ENCODE assay signal across 21 cellular contexts in the genomic region with DNA sequence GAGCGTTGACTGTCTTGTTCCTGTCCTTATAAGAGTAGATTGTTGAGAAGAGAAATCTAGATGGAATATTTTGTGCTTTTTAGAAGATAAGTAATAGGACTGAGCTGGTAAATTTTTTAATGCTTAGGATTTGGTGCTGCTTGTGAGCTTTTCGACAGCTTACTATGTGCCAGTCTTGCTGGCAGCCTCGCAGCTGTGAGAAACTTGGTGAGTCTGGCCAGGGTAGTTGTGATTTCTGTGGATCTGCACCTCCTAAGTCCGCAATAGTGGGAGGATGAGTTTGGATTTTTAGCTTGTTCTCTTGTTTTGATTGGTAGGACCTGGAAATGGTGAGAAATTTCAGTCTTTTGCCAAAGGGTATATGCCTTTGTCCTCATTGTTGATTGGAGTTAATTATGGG. TPM values are rescaled to one million over a fixed set of nuclear protein-coding genes. Genes with fewer than 3 reads are reported as not detected.
DNase-seq lines count a peak whose midpoint lies in the region; ATAC-seq and TF ChIP-seq lines count a peak whose summit lies in the region.
"Had no signal": no experiment of that assay in that cellular context is flagged by ENCODE, and none has a peak within 500 bp of the region (broad histone marks: within the 10 kb centered on the region; RNA-seq: fewer than 3 reads in every experiment).

No MANE protein-coding gene starts in this region.

- peak overlapping the region; percentile 37 to 71 for H3K27ac ChIP-seq in ascending aorta
- H3K27ac ChIP-seq: suprapubic skin had no signal

- TF ChIP-seq CTCF in natural killer cell (IDR thresholded peaks at IDR 0.05) (no peak), ascending aorta (IDR thresholded peaks at IDR 0.05) (no peak), nephron (IDR thresholded peaks at IDR 0.05; ENCODE audit: unreplicated experiment in 3 of 3) (no peak)

- intact Hi-C loops in natural killer cell (cut with micrococcal nuclease) = no loop called here
- intact Hi-C loops in ascending aorta (cut with DNase I) = no loop called here

- H3K4me3 ChIP-seq in ascending aorta = peak overlapping the region; percentile 7 to 16
- H3K4me3 ChIP-seq: suprapubic skin had no signal

- DNase-seq in natural killer cell (no peak), ascending aorta (ENCODE audit: low spot score in 2 of 2) (no peak), occipital lobe (lab: John Stamatoyannopoulos, UW) (no peak)
- no peak for DNase-seq in natural killer cell treated with Interleukin-12 subunit alpha and Interleukin-12 subunit beta and Interleukin-15 and Interleukin-18, amount 100 ng/mL, for 72 hours (ENCODE audit: low spot score)
- DNase-seq: activated CD4-positive, alpha-beta T cell treated with anti-CD3 and anti-CD28 coated beads for 36 hours; activated T-cell treated with anti-CD3 and anti-CD28 coated beads, Interleukin-2, amount 50 U/mL, for 72 hours; C1 segment of cervical spinal cord; DMS 273 treated with DMSO at 0.1 percent for 48 hours; effector memory CD4-positive, alpha-beta T cell; GDM1; Kasumi-1; NCI-H1092 treated with DMSO at 0.1 percent for 48 hours; NCI-H446 treated with DMSO at 0.1 percent for 48 hours; nucleus accumbens had no signal

- H3K36me3 ChIP-seq in ascending aorta = no peaks in the 10 kb centered on the region
- H3K36me3 ChIP-seq: suprapubic skin had no signal

- peaks cover 10 to 43% of the 10 kb centered on the region in 2 donors for H3K4me1 ChIP-seq in ascending aorta

- H3K36me3 Mint-ChIP-seq in natural killer cell (no peaks in the 10 kb centered on the region), nephron (ENCODE audit: low read depth) (no peaks in the 10 kb centered on the region)
- H3K36me3 Mint-ChIP-seq in natural killer cell treated with Interleukin-12 subunit alpha and Interleukin-12 subunit beta and Interleukin-15 and Interleukin-18, amount 100 ng/mL, for 72 hours = no peaks in the 10 kb centered on the region
- H3K36me3 Mint-ChIP-seq: activated naive CD4-positive, alpha-beta T cell treated with anti-CD3 and anti-CD28 coated beads, Interleukin-2, amount 50 U/mL, for 24 hours; mesothelial cell of epicardium had no signal

- no peaks in the 10 kb centered on the region for H3K9me3 ChIP-seq in ascending aorta
- H3K9me3 ChIP-seq: suprapubic skin had no signal

- H3K27ac Mint-ChIP-seq in natural killer cell = no peak overlapping the region
- H3K27ac Mint-ChIP-seq in natural killer cell treated with Interleukin-12 subunit alpha and Interleukin-12 subunit beta and Interleukin-15 and Interleukin-18, amount 100 ng/mL, for 72 hours = no peak overlapping the region
- H3K27ac Mint-ChIP-seq in nephron = peak overlapping the region in 2 of 3 experiments; percentile 18 to 57
- H3K27ac Mint-ChIP-seq: activated CD4-positive, alpha-beta T cell treated with anti-CD3 and anti-CD28 coated beads for 36 hours; mesothelial cell of epicardium had no signal

- H3K4me3 Mint-ChIP-seq in natural killer cell = peak overlapping the region; percentile 30
- no peak overlapping the region for H3K4me3 Mint-ChIP-seq in natural killer cell treated with Interleukin-12 subunit alpha and Interleukin-12 subunit beta and Interleukin-15 and Interleukin-18, amount 100 ng/mL, for 72 hours
- H3K4me3 Mint-ChIP-seq in nephron = peak overlapping the region; percentile 41 to 92 (median 87)

- H3K27me3 Mint-ChIP-seq in natural killer cell (ENCODE audit: low read depth in 2 of 2) = no peaks in the 10 kb centered on the region
- H3K27me3 Mint-ChIP-seq in natural killer cell treated with Interleukin-12 subunit alpha and Interleukin-12 subunit beta and Interleukin-15 and Interleukin-18, amount 100 ng/mL, for 72 hours = no peaks in the 10 kb centered on the region
- no peaks in the 10 kb centered on the region for H3K27me3 Mint-ChIP-seq in nephron (ENCODE audit: low read depth)
- H3K27me3 Mint-ChIP-seq: activated CD4-positive, alpha-beta T cell treated with anti-CD3 and anti-CD28 coated beads for 36 hours; activated naive CD4-positive, alpha-beta T cell treated with anti-CD3 and anti-CD28 coated beads, Interleukin-2, amount 50 U/mL, for 24 hours had no signal

- no peaks in the 10 kb centered on the region for H3K9me3 Mint-ChIP-seq in natural killer cell
- H3K9me3 Mint-ChIP-seq in natural killer cell treated with Interleukin-12 subunit alpha and Interleukin-12 subunit beta and Interleukin-15 and Interleukin-18, amount 100 ng/mL, for 72 hours = no peaks in the 10 kb centered on the region
- H3K9me3 Mint-ChIP-seq in nephron = no peaks in the 10 kb centered on the region
- H3K9me3 Mint-ChIP-seq: activated naive CD4-positive, alpha-beta T cell treated with anti-CD3 and anti-CD28 coated beads, Interleukin-2, amount 50 U/mL, for 24 hours; activated T-cell treated with anti-CD3 and anti-CD28 coated beads, Interleukin-2, amount 50 U/mL, for 72 hours; mesothelial cell of epicardium had no signal

- ATAC-seq in natural killer cell (no peak), HG02981 (IDR thresholded peaks at IDR 0.05; ENCODE audit: unreplicated experiment) (no peak), HG03439 (IDR thresholded peaks at IDR 0.05; ENCODE audit: unreplicated experiment) (no peak), HG03460 (IDR thresholded peaks at IDR 0.05; ENCODE audit: unreplicated experiment) (no peak)
- no peak for ATAC-seq in natural killer cell treated with Interleukin-12 subunit alpha and Interleukin-12 subunit beta and Interleukin-15 and Interleukin-18, amount 100 ng/mL, for 72 hours
- ATAC-seq: activated CD4-positive, alpha-beta T cell treated with anti-CD3 and anti-CD28 coated beads for 36 hours; activated T-cell treated with anti-CD3 and anti-CD28 coated beads, Interleukin-2, amount 50 U/mL, for 72 hours had no signal

- H3K4me1 Mint-ChIP-seq in natural killer cell (peaks cover 46 to 56% of the 10 kb centered on the region in 2 donors), nephron (peaks cover 60% of the 10 kb centered on the region)
- H3K4me1 Mint-ChIP-seq in natural killer cell treated with Interleukin-12 subunit alpha and Interleukin-12 subunit beta and Interleukin-15 and Interleukin-18, amount 100 ng/mL, for 72 hours (ENCODE audit: low read depth in 2 of 2) = peaks cover 29 to 50% of the 10 kb centered on the region in 2 donors

- no peaks in the 10 kb centered on the region for H3K27me3 ChIP-seq in ascending aorta
- H3K27me3 ChIP-seq: suprapubic skin had no signal

RNA-seq across cellular contexts. Expression of a gene that starts 3.6 kb away (rescaled TPM):
- total RNA-seq in natural killer cell (10 to 100 TPM; 13.6 to 31.8 (median 21.2) TPM), ascending aorta (10.3 TPM), occipital lobe (59.4 TPM)
- total RNA-seq in natural killer cell treated with Interleukin-12 subunit alpha and Interleukin-12 subunit beta and Interleukin-15 and Interleukin-18, amount 100 ng/mL, for 72 hours = 10 to 100 TPM; 14.2 to 29.7 TPM

RNA-seq across cellular contexts. Expression of a gene that starts 11.5 kb away (rescaled TPM):
- total RNA-seq in natural killer cell (not detected), ascending aorta (not detected), occipital lobe (0.31 TPM)
- under 1 TPM in 1 of 2 donors, not detected in 1; 0.10 TPM for total RNA-seq in natural killer cell treated with Interleukin-12 subunit alpha and Interleukin-12 subunit beta and Interleukin-15 and Interleukin-18, amount 100 ng/mL, for 72 hours

RNA-seq across cellular contexts. Expression of a gene that starts 58.3 kb away (rescaled TPM):
- 10 to 100 TPM; 11.5 to 14.2 (median 12.6) TPM for total RNA-seq in natural killer cell
- 10 to 100 TPM; 29.1 to 30.4 TPM for total RNA-seq in natural killer cell treated with Interleukin-12 subunit alpha and Interleukin-12 subunit beta and Interleukin-15 and Interleukin-18, amount 100 ng/mL, for 72 hours
- 27.5 TPM for total RNA-seq in ascending aorta
- 33.8 TPM for total RNA-seq in occipital lobe

Comparison
In these comparisons a context has a peak if more than half of its experiments do, and no peak if none do; other contexts are left out.
1. H3K27ac Mint-ChIP-seq: peak in nephron (2 of 3); none in natural killer cell (0 of 2) and natural killer cell treated with Interleukin-12 subunit alpha and Interleukin-12 subunit beta and Interleukin-15 and Interleukin-18, amount 100 ng/mL, for 72 hours (0 of 2).